Comparison of ENCODE assay signal across 12 cellular contexts in genomic region chr7:98249106-98249505, GRCh38. TPM values are rescaled to one million over a fixed set of nuclear protein-coding genes. Genes with fewer than 3 reads are reported as not detected.
DNase-seq lines count a peak whose midpoint lies in the region; ATAC-seq lines count a peak whose summit lies in the region.
"Had no signal": no experiment of that assay in that cellular context is flagged by ENCODE, and none has a peak within 500 bp of the region (broad histone marks: within the 10 kb centered on the region; RNA-seq: fewer than 3 reads in every experiment).

No MANE protein-coding gene starts in this region.

- peaks cover 19% of the 10 kb centered on the region for H3K36me3 ChIP-seq in CD4-positive, alpha-beta memory T cell (ENCODE audit: insufficient read depth, low read length)
- H3K36me3 ChIP-seq: SJCRH30 had no signal

- no peaks in the 10 kb centered on the region for H3K9me3 ChIP-seq in CD4-positive, alpha-beta memory T cell (ENCODE audit: control insufficient read depth in 1 of 2, low read length in 2 of 2)
- H3K9me3 ChIP-seq: SJCRH30 had no signal

- POLR2A ChIA-PET in CD4-positive, alpha-beta memory T cell (lab: Charles Lee; ENCODE audit: partially characterized antibody): interaction anchor here (0.7 to 5.2 kb wide), 4 partner anchors 13 to 46 kb away, joined by 3 to 71 read pairs (median 26); partner anchors contain the start of gene BRI3
- POLR2A ChIA-PET in naive thymus-derived CD8-positive, alpha-beta T cell (lab: Charles Lee): interaction anchor here (0.6 to 6.4 kb wide), 5 partner anchors 10 to 630 kb away, joined by 3 to 84 read pairs (median 8); partner anchors contain the start of gene BRI3

- H3K9me3 Mint-ChIP-seq in CD4-positive, alpha-beta memory T cell: no peaks in the 10 kb centered on the region
- no peaks in the 10 kb centered on the region for H3K9me3 Mint-ChIP-seq in IgD-negative memory B cell
- no peaks in the 10 kb centered on the region for H3K9me3 Mint-ChIP-seq in activated naive CD8-positive, alpha-beta T cell (ENCODE audit: low read depth)
- no peaks in the 10 kb centered on the region for H3K9me3 Mint-ChIP-seq in naive thymus-derived CD8-positive, alpha-beta T cell

- H3K4me1 ChIP-seq in CD4-positive, alpha-beta memory T cell (ENCODE audit: insufficient read depth, low read length): peaks cover 65% of the 10 kb centered on the region

- H3K36me3 Mint-ChIP-seq in CD4-positive, alpha-beta memory T cell: peaks cover 8 to 32% of the 10 kb centered on the region in 2 donors
- peaks cover 5% of the 10 kb centered on the region for H3K36me3 Mint-ChIP-seq in IgD-negative memory B cell
- peaks cover 3% of the 10 kb centered on the region for H3K36me3 Mint-ChIP-seq in activated naive CD8-positive, alpha-beta T cell
- peaks cover 0 to 40% (median 5%) of the 10 kb centered on the region in 3 donors for H3K36me3 Mint-ChIP-seq in naive thymus-derived CD8-positive, alpha-beta T cell

- no peaks in the 10 kb centered on the region for H3K27me3 Mint-ChIP-seq in CD4-positive, alpha-beta memory T cell
- no peaks in the 10 kb centered on the region for H3K27me3 Mint-ChIP-seq in IgD-negative memory B cell
- H3K27me3 Mint-ChIP-seq in activated naive CD8-positive, alpha-beta T cell: no peaks in the 10 kb centered on the region
- H3K27me3 Mint-ChIP-seq in naive thymus-derived CD8-positive, alpha-beta T cell: no peaks in the 10 kb centered on the region

- peak overlapping the region; percentile 95 to 100 (median 99) for H3K27ac Mint-ChIP-seq in CD4-positive, alpha-beta memory T cell
- H3K27ac Mint-ChIP-seq in IgD-negative memory B cell: peak overlapping the region; percentile 4 to 46 (median 16)
- H3K27ac Mint-ChIP-seq in activated naive CD8-positive, alpha-beta T cell: peak overlapping the region; percentile 96
- H3K27ac Mint-ChIP-seq in naive thymus-derived CD8-positive, alpha-beta T cell: peak overlapping the region; percentile 93 to 100 (median 98)

- peak in 1 of 5 donors; percentile 14 for DNase-seq in CD4-positive, alpha-beta memory T cell
- peak in 1 of 10 donors; percentile 15 for DNase-seq in naive thymus-derived CD8-positive, alpha-beta T cell
- DNase-seq in ecto neural progenitor cell (ENCODE audit: low spot score) (no peak), germinal center (ENCODE audit: low spot score) (no peak)
- DNase-seq: activated CD8-positive, alpha-beta memory T cell treated with anti-CD3 and anti-CD28 coated beads, Interleukin-2, amount 50 U/mL, for 48 hours; dorsolateral prefrontal cortex; EL; NCI-H2081 treated with DMSO at 0.1 percent for 48 hours; SJCRH30 had no signal

- H3K27me3 ChIP-seq in CD4-positive, alpha-beta memory T cell (ENCODE audit: insufficient read depth, low read length): no peaks in the 10 kb centered on the region
- H3K27me3 ChIP-seq: dorsolateral prefrontal cortex, SJCRH30 had no signal

- intact Hi-C loops in CD4-positive, alpha-beta memory T cell (cut with micrococcal nuclease): no loop called here

- peak overlapping the region; percentile 58 to 96 (median 76) for H3K4me3 Mint-ChIP-seq in CD4-positive, alpha-beta memory T cell
- peak overlapping the region in 1 of 4 donors; percentile 84 for H3K4me3 Mint-ChIP-seq in IgD-negative memory B cell
- peak overlapping the region; percentile 76 for H3K4me3 Mint-ChIP-seq in activated naive CD8-positive, alpha-beta T cell
- peak overlapping the region; percentile 61 to 97 (median 90) for H3K4me3 Mint-ChIP-seq in naive thymus-derived CD8-positive, alpha-beta T cell

- peaks cover 18 to 71% (median 44%) of the 10 kb centered on the region in 4 donors for H3K4me1 Mint-ChIP-seq in CD4-positive, alpha-beta memory T cell
- H3K4me1 Mint-ChIP-seq in IgD-negative memory B cell: peaks cover 17 to 26% (median 22%) of the 10 kb centered on the region in 3 donors
- H3K4me1 Mint-ChIP-seq in activated naive CD8-positive, alpha-beta T cell (ENCODE audit: low read depth): peaks cover 48% of the 10 kb centered on the region
- peaks cover 22 to 68% (median 60%) of the 10 kb centered on the region in 4 donors for H3K4me1 Mint-ChIP-seq in naive thymus-derived CD8-positive, alpha-beta T cell

- no peak overlapping the region for H3K4me3 ChIP-seq in CD4-positive, alpha-beta memory T cell (ENCODE audit: low read length in 2 of 2)
- H3K4me3 ChIP-seq: dorsolateral prefrontal cortex, SJCRH30 had no signal

- peak overlapping the region; percentile 82 for H3K27ac ChIP-seq in CD4-positive, alpha-beta memory T cell (ENCODE audit: low read depth, low read length)
- H3K27ac ChIP-seq: SJCRH30 had no signal

- ATAC-seq in naive thymus-derived CD8-positive, alpha-beta T cell: no peak
- ATAC-seq in HG02759 (IDR thresholded peaks at IDR 0.05; ENCODE audit: unreplicated experiment): no peak

- CTCF ChIA-PET in CD4-positive, alpha-beta memory T cell (lab: Charles Lee; ENCODE audit: partially characterized antibody): interaction anchor here (0.9 kb wide), 1 partner anchor 18 kb away, joined by 3 read pairs; no protein-coding TSS in a partner anchor

RNA-seq across cellular contexts. Expression of gene TECPR1, which starts 2.9 kb away (rescaled TPM):
- total RNA-seq in CD4-positive, alpha-beta memory T cell: 100 to 1,000 TPM; 140 to 147 TPM
- 10 to 100 TPM; 17.3 to 31.7 TPM for polyA plus RNA-seq in CD4-positive, alpha-beta memory T cell
- polyA plus RNA-seq in IgD-negative memory B cell: 28.8 TPM
- 100 to 1,000 TPM; 174 to 181 TPM for total RNA-seq in naive thymus-derived CD8-positive, alpha-beta T cell
- 10 to 100 TPM; 18.5 to 40.2 (median 26.1) TPM for polyA plus RNA-seq in naive thymus-derived CD8-positive, alpha-beta T cell

RNA-seq across cellular contexts. Expression of gene BRI3, which starts 32.4 kb away (rescaled TPM):
- 10 to 100 TPM; 73.8 to 80.4 TPM for total RNA-seq in CD4-positive, alpha-beta memory T cell
- 10 to 100 TPM; 14.6 to 19.0 TPM for polyA plus RNA-seq in CD4-positive, alpha-beta memory T cell
- 16.6 TPM for polyA plus RNA-seq in IgD-negative memory B cell
- 10 to 100 TPM; 77.1 to 86.2 TPM for total RNA-seq in naive thymus-derived CD8-positive, alpha-beta T cell
- polyA plus RNA-seq in naive thymus-derived CD8-positive, alpha-beta T cell: 10 to 100 TPM; 15.1 to 18.8 (median 15.8) TPM

RNA-seq across cellular contexts. Expression of gene BHLHA15, which starts 37.9 kb away (rescaled TPM):
- not detected for total RNA-seq in CD4-positive, alpha-beta memory T cell
- not detected for polyA plus RNA-seq in CD4-positive, alpha-beta memory T cell
- polyA plus RNA-seq in IgD-negative memory B cell: 5.3 TPM
- not detected for total RNA-seq in naive thymus-derived CD8-positive, alpha-beta T cell
- under 1 TPM in 1 of 3 donors, not detected in 2; 0.47 TPM for polyA plus RNA-seq in naive thymus-derived CD8-positive, alpha-beta T cell
- total RNA-seq: SJCRH30 had no signal

Comparison
In these comparisons a context has a peak if more than half of its experiments do, and no peak if none do; other contexts are left out.
1. H3K27ac Mint-ChIP-seq: peak in every context shown above with its lines; median percentile 99 in CD4-positive, alpha-beta memory T cell; 98 in naive thymus-derived CD8-positive, alpha-beta T cell; 96 in activated naive CD8-positive, alpha-beta T cell; 16 in IgD-negative memory B cell.